In the genomic region with DNA sequence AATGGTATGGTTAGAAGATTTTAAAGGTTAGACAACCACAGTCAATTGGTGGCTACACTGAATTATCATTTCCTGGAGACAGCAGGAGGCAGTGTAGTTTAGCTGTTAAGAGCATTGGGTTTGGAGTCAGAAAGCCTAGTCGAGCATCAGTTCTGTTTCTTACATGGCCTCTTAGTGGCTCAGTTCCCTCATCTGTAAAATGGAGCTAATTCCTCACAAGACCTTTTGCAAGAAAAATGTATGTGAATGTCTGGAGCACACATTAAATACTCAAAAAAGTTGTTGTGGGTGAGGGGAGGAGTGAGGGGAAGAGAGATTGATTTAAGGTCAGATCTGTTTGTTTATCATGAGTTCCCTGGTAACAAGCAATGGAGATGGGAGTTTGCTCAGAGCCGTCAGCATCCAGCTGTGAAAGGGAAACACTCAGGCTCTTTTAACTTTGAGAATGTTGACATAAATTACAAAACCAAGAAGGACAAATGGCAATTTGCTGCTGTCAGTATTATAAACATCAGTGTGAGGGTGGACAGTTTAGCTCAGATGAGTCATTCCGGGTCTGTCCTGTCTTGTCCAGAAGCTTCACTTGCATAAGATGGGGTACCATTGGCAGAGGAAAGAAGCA, we compare ENCODE assay signal across 1 cellular context.
TF ChIP-seq lines count a peak whose summit lies in the region.

No MANE protein-coding gene starts in this region.

TF ChIP-seq in K562, 482 proteins besides CTCF, POLR2A, EP300 and RAD21 (continued from another document):
- TF ChIP-seq, protein P1, sequence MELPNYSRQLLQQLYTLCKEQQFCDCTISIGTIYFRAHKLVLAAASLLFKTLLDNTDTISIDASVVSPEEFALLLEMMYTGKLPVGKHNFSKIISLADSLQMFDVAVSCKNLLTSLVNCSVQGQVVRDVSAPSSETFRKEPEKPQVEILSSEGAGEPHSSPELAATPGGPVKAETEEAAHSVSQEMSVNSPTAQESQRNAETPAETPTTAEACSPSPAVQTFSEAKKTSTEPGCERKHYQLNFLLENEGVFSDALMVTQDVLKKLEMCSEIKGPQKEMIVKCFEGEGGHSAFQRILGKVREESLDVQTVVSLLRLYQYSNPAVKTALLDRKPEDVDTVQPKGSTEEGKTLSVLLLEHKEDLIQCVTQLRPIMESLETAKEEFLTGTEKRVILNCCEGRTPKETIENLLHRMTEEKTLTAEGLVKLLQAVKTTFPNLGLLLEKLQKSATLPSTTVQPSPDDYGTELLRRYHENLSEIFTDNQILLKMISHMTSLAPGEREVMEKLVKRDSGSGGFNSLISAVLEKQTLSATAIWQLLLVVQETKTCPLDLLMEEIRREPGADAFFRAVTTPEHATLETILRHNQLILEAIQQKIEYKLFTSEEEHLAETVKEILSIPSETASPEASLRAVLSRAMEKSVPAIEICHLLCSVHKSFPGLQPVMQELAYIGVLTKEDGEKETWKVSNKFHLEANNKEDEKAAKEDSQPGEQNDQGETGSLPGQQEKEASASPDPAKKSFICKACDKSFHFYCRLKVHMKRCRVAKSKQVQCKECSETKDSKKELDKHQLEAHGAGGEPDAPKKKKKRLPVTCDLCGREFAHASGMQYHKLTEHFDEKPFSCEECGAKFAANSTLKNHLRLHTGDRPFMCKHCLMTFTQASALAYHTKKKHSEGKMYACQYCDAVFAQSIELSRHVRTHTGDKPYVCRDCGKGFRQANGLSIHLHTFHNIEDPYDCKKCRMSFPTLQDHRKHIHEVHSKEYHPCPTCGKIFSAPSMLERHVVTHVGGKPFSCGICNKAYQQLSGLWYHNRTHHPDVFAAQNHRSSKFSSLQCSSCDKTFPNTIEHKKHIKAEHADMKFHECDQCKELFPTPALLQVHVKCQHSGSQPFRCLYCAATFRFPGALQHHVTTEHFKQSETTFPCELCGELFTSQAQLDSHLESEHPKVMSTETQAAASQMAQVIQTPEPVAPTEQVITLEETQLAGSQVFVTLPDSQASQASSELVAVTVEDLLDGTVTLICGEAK (IDR thresholded peaks at IDR 0.05), result no peak
- TF ChIP-seq, protein P1 (CRISPR knock-in tag; IDR thresholded peaks at IDR 0.05), result no peak
- no peak for TF ChIP-seq EGR1 (conservative IDR thresholded peaks at IDR 0.05)
- 0 out of 2 replicates have a peak, but pooled peaks have one; percentile 35 for TF ChIP-seq SMARCA4 (IDR thresholded peaks at IDR 0.05)
- no peak for TF ChIP-seq SAP30 (IDR thresholded peaks at IDR 0.05; ENCODE audit: borderline replicate concordance, insufficient read depth, low read depth, low read length, poor library complexity, severe bottlenecking)
- TF ChIP-seq, protein P2, sequence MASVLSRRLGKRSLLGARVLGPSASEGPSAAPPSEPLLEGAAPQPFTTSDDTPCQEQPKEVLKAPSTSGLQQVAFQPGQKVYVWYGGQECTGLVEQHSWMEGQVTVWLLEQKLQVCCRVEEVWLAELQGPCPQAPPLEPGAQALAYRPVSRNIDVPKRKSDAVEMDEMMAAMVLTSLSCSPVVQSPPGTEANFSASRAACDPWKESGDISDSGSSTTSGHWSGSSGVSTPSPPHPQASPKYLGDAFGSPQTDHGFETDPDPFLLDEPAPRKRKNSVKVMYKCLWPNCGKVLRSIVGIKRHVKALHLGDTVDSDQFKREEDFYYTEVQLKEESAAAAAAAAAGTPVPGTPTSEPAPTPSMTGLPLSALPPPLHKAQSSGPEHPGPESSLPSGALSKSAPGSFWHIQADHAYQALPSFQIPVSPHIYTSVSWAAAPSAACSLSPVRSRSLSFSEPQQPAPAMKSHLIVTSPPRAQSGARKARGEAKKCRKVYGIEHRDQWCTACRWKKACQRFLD (CRISPR knock-in tag; IDR thresholded peaks at IDR 0.05), result no peak
- TF ChIP-seq, protein P3, sequence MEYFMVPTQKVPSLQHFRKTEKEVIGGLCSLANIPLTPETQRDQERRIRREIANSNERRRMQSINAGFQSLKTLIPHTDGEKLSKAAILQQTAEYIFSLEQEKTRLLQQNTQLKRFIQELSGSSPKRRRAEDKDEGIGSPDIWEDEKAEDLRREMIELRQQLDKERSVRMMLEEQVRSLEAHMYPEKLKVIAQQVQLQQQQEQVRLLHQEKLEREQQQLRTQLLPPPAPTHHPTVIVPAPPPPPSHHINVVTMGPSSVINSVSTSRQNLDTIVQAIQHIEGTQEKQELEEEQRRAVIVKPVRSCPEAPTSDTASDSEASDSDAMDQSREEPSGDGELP (CRISPR knock-in tag; IDR thresholded peaks at IDR 0.05; ENCODE audit: borderline replicate concordance), result no peak
- TF ChIP-seq PHF20 (IDR thresholded peaks at IDR 0.05; ENCODE audit: partially characterized antibody), result no peak
- no peak for TF ChIP-seq JUNB (CRISPR knock-in tag; conservative IDR thresholded peaks at IDR 0.05)
- TF ChIP-seq DDX20 (tag; IDR thresholded peaks at IDR 0.05; ENCODE audit: low read depth), result no peak
- no peak for TF ChIP-seq HNRNPUL1 (IDR thresholded peaks at IDR 0.05; ENCODE audit: low read length)
- TF ChIP-seq PHTF2 (CRISPR knock-in tag; IDR thresholded peaks at IDR 0.05), result no peak
- no peak for TF ChIP-seq ARNT (IDR thresholded peaks at IDR 0.05)
- no peak for TF ChIP-seq OTX1 (CRISPR knock-in tag; IDR thresholded peaks at IDR 0.05)
- 0 out of 2 replicates have a peak, but pooled peaks have one; percentile 44 for TF ChIP-seq PTTG1 (tag; IDR thresholded peaks at IDR 0.05; ENCODE audit: low read depth)
- TF ChIP-seq, protein P4, sequence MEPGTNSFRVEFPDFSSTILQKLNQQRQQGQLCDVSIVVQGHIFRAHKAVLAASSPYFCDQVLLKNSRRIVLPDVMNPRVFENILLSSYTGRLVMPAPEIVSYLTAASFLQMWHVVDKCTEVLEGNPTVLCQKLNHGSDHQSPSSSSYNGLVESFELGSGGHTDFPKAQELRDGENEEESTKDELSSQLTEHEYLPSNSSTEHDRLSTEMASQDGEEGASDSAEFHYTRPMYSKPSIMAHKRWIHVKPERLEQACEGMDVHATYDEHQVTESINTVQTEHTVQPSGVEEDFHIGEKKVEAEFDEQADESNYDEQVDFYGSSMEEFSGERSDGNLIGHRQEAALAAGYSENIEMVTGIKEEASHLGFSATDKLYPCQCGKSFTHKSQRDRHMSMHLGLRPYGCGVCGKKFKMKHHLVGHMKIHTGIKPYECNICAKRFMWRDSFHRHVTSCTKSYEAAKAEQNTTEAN (CRISPR knock-in tag; IDR thresholded peaks at IDR 0.05), result no peak
- TF ChIP-seq, protein P5, sequence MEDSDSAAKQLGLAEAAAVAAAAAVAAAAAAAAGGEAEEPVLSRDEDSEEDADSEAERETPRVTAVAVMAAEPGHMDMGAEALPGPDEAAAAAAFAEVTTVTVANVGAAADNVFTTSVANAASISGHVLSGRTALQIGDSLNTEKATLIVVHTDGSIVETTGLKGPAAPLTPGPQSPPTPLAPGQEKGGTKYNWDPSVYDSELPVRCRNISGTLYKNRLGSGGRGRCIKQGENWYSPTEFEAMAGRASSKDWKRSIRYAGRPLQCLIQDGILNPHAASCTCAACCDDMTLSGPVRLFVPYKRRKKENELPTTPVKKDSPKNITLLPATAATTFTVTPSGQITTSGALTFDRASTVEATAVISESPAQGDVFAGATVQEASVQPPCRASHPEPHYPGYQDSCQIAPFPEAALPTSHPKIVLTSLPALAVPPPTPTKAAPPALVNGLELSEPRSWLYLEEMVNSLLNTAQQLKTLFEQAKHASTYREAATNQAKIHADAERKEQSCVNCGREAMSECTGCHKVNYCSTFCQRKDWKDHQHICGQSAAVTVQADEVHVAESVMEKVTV (CRISPR knock-in tag; IDR thresholded peaks at IDR 0.05), result 0 out of 2 replicates have a peak, but pooled peaks have one; percentile 39
- TF ChIP-seq, protein P6, sequence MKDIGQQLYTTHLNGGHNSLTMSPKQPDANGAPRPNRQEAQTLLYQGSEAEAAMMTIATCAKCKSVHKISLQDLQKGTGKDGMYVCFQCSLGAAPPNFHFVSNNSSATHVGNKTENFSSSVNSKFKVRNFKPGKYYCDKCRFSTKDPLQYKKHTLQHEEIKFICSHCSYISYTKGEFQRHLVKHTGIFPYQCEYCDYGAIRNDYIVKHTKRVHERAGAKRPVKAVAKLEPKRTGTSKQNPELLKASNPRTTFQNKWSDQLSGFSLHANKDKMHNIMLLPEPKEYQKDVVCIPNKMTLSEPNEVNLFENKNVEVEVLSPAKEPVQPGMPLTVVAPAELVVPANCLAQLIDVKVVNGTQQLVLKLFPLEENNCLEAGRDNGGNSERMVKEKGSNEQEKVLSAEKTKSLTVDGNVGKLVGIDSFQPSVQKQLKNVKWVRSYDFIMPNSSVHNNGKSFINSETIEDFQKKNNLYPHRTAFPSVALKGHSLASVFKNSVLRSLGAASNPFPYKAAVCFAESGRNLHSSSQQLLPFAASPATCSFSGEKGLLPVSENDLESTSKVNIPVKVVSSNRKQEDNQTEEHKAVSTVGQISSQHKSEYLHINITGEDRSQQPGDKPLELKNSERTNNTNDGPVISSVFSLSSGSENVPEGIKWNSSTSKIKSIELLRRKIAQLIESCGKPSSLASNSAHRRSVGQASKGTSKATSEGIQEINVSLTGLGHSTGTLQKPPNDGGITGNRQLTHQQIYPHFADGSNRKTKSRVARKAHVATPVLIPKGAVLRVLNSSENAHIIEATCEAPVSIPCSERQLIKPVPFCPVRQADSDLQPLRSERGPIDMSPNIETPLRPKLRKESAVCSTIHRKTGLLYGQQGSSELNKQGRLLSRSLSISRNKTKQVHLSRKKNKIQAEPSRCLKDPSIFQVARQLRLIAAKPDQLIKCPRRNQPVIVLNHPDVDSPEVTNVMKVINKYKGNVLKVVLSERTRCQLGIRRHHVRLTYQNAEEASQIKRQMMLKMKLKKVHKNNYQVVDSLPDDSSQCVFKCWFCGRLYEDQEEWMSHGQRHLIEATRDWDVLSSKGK (CRISPR knock-in tag; IDR thresholded peaks at IDR 0.05), result no peak
- TF ChIP-seq, protein P7, sequence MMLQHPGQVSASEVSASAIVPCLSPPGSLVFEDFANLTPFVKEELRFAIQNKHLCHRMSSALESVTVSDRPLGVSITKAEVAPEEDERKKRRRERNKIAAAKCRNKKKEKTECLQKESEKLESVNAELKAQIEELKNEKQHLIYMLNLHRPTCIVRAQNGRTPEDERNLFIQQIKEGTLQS (IDR thresholded peaks at IDR 0.05), result peak; percentile 76
- TF ChIP-seq, protein P7 (CRISPR knock-in tag; conservative IDR thresholded peaks at IDR 0.05), result no peak
